ENCODE assay signal across 1 cellular context in the genomic region with DNA sequence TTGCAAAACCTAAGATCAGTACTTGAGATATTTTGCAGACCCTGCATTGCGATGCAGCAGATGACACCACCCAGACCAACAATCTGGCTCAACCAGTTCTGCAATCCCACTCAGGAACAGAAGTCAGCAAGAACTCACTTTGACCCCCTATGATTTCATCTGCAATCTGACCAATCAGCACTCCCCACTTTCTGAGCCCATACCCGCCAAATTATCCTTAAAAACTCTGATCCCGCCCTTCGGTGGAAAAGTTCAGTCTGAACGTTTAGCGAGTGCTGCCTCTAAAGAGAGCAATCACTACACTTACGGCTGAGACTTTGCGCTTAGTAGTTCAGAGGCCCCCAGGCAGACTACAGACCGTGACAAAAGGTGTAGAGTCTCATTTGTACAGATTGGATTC.
TF ChIP-seq lines count a peak whose summit lies in the region.

No MANE protein-coding gene starts in this region.

TF ChIP-seq in K562, 482 proteins besides CTCF, POLR2A, EP300 and RAD21:
- no peak for TF ChIP-seq FOXP1 (CRISPR knock-in tag; IDR thresholded peaks at IDR 0.05)
- no peak for TF ChIP-seq MCM5 (IDR thresholded peaks at IDR 0.05; ENCODE audit: low read depth)
- TF ChIP-seq ZNF431 (CRISPR knock-in tag; IDR thresholded peaks at IDR 0.05) = no peak
- no peak for TF ChIP-seq GTF2B (IDR thresholded peaks at IDR 0.05; ENCODE audit: extremely low read depth, insufficient read length)
- no peak for TF ChIP-seq CREB5 (CRISPR knock-in tag; IDR thresholded peaks at IDR 0.05)
- TF ChIP-seq ZNF79 (CRISPR knock-in tag; IDR thresholded peaks at IDR 0.05; ENCODE audit: low read depth) = no peak
- no peak for TF ChIP-seq ZFP36 (IDR thresholded peaks at IDR 0.05; ENCODE audit: low read depth, low read length, partially characterized antibody)
- no peak for TF ChIP-seq NFATC3 (IDR thresholded peaks at IDR 0.05)
- TF ChIP-seq U2AF1 (optimal IDR thresholded peaks at IDR 0.05; ENCODE audit: low read depth, low read length) = no peak
- TF ChIP-seq NONO (IDR thresholded peaks at IDR 0.05; ENCODE audit: low read depth in 2 of 2, low read length in 1 of 2) = no peak
- TF ChIP-seq MBD2 (IDR thresholded peaks at IDR 0.05; ENCODE audit: borderline replicate concordance, low read depth) = no peak
- no peak for TF ChIP-seq ZNF224 (CRISPR knock-in tag; IDR thresholded peaks at IDR 0.05)
- no peak for TF ChIP-seq ZNF780A (CRISPR knock-in tag; IDR thresholded peaks at IDR 0.05)
- no peak for TF ChIP-seq CXXC5 (CRISPR knock-in tag; IDR thresholded peaks at IDR 0.05)
